27 cellular contexts compared by ENCODE assay signal in genomic region chr1:201890223-201890622, GRCh38. TPM values are rescaled to one million over a fixed set of nuclear protein-coding genes. Genes with fewer than 3 reads are reported as not detected.
DNase-seq lines count a peak whose midpoint lies in the region; ATAC-seq and TF ChIP-seq lines count a peak whose summit lies in the region.
"Had no signal": no experiment of that assay in that cellular context is flagged by ENCODE, and none has a peak within 500 bp of the region (broad histone marks: within the 10 kb centered on the region; RNA-seq: fewer than 3 reads in every experiment).

No MANE protein-coding gene starts in this region.

- peaks cover 15 to 19% of the 10 kb centered on the region in 2 experiments; a peak in 3 of 4 replicates for H3K4me1 ChIP-seq in SK-N-SH (ENCODE audit: control insufficient read depth in 1 of 2, insufficient read depth in 2 of 2, low read depth in 1 of 2, low read length in 1 of 2)
- H3K4me1 ChIP-seq in ascending aorta, result peaks cover 16 to 44% of the 10 kb centered on the region in 2 donors
- H3K4me1 ChIP-seq in stomach smooth muscle (ENCODE audit: control insufficient read depth, insufficient read depth, low read length), result peaks cover 59% of the 10 kb centered on the region
- H3K4me1 ChIP-seq in ovary (ENCODE audit: insufficient read depth), result peaks cover 16% of the 10 kb centered on the region
- H3K4me1 ChIP-seq: pancreas had no signal

- H3K9ac ChIP-seq in SK-N-SH (no peak overlapping the region), stomach smooth muscle (ENCODE audit: low read length in 2 of 2) (peak overlapping the region in 1 of 2 donors; percentile 13)

- CTCF ChIA-PET in SK-N-SH (lab: Yijun Ruan, JAX), result interaction anchor here (0.9 to 14.7 kb wide), 5 partner anchors 15 to 243 kb away, joined by 4 to 344 read pairs (median 9); no protein-coding TSS in a partner anchor

- H3K9me3 ChIP-seq in SK-N-SH, result no peaks in the 10 kb centered on the region
- H3K9me3 ChIP-seq in ascending aorta, result no peaks in the 10 kb centered on the region
- no peaks in the 10 kb centered on the region for H3K9me3 ChIP-seq in stomach smooth muscle (ENCODE audit: control insufficient read depth in 2 of 2, low read length in 2 of 2)
- H3K9me3 ChIP-seq in ovary, result no peaks in the 10 kb centered on the region
- H3K9me3 ChIP-seq: pancreas had no signal

- peaks cover 50% of the 10 kb centered on the region for H3K4me1 Mint-ChIP-seq in nephron progenitor cell

- intact Hi-C loops in ascending aorta (cut with DNase I), result no loop called here
- intact Hi-C loops in ovary (cut with DNase I), result loop anchor here in 3 of 4 donors (5.0 to 10.0 kb wide), 4 partner anchors 67 to 245 kb away; partner anchors contain the start of genes GPR37L1 (in 1 of the 3) and TIMM17A (in 1 of the 3)

- no peak for DNase-seq in SK-N-SH
- DNase-seq in ascending aorta (ENCODE audit: low spot score in 2 of 2), result no peak
- no peak for DNase-seq in nephron progenitor cell
- no peak for DNase-seq in ovary
- no peak for DNase-seq in DMS79 (lab: John Stamatoyannopoulos, UW)
- DNase-seq: 8988T; activated CD4-positive, alpha-beta memory T cell treated with anti-CD3 and anti-CD28 coated beads for 36 hours; activated CD4-positive, CD25-positive, alpha-beta regulatory T cell; amniotic stem cell; effector CD4-positive, alpha-beta T cell; erythroblast; foreskin melanocyte; KG1; NCI-H1694; NCI-H2171 treated with DMSO at 0.1 percent for 48 hours; NCI-H524 treated with DMSO at 0.1 percent for 48 hours; pancreas; stimulated activated CD4-positive, alpha-beta T cell treated with anti-CD3 and anti-CD28 coated beads, Interleukin-1b, Interleukin-23, amount 100 ng/mL, for 48 hours; T1000 had no signal

- no peak for TF ChIP-seq POLR2A in ovary (IDR thresholded peaks at IDR 0.05)

- TF ChIP-seq EP300 in SK-N-SH (IDR thresholded peaks at IDR 0.05; ENCODE audit: borderline replicate concordance in 1 of 2, low read depth in 1 of 2, low read length in 1 of 2) (no peak), ovary (IDR thresholded peaks at IDR 0.05) (no peak)

- ATAC-seq in SK-N-SH treated with all-trans-retinoic acid at 6 μM for 48 hours (no peak), HG03135 (IDR thresholded peaks at IDR 0.05; ENCODE audit: unreplicated experiment) (no peak)
- ATAC-seq: GM12878; pancreas; stimulated activated memory B cell treated with anti-CD40 and anti-IgM and Interleukin-4, amounts not matched to agents 10 μg/mL and 1 μg/mL and 100 μg/mL, for 72 hours had no signal

- H3K79me2 ChIP-seq in SK-N-SH (ENCODE audit: insufficient read depth), result no peaks in the 10 kb centered on the region

- H3K9me3 Mint-ChIP-seq in nephron progenitor cell, result no peaks in the 10 kb centered on the region
- H3K9me3 Mint-ChIP-seq: activated CD4-positive, alpha-beta memory T cell treated with anti-CD3 and anti-CD28 coated beads for 36 hours; central memory CD8-positive, alpha-beta T cell; stimulated activated memory B cell treated with anti-CD40 and anti-IgM and Interleukin-4, amounts not matched to agents 10 μg/mL and 1 μg/mL and 100 μg/mL, for 72 hours had no signal

- peak overlapping the region; percentile 25 for H3K4me3 Mint-ChIP-seq in nephron progenitor cell
- H3K4me3 Mint-ChIP-seq: stimulated activated memory B cell treated with anti-CD40 and anti-IgM and Interleukin-4, amounts not matched to agents 10 μg/mL and 1 μg/mL and 100 μg/mL, for 72 hours had no signal

- H3K4me2 ChIP-seq in SK-N-SH, result peak overlapping the region; percentile 92; the same call in 1 of the 2 replicates

- no peak overlapping the region for H2AFZ ChIP-seq in SK-N-SH (ENCODE audit: low read depth)

- no peak for TF ChIP-seq RAD21 in SK-N-SH (IDR thresholded peaks at IDR 0.05; ENCODE audit: low read length)

- H3K36me3 Mint-ChIP-seq in nephron progenitor cell (ENCODE audit: low read depth), result no peaks in the 10 kb centered on the region
- H3K36me3 Mint-ChIP-seq: activated CD4-positive, alpha-beta memory T cell treated with anti-CD3 and anti-CD28 coated beads for 36 hours; stimulated activated memory B cell treated with anti-CD40 and anti-IgM and Interleukin-4, amounts not matched to agents 10 μg/mL and 1 μg/mL and 100 μg/mL, for 72 hours had no signal

- no peaks in the 10 kb centered on the region for H4K20me1 ChIP-seq in SK-N-SH (ENCODE audit: insufficient read depth)

- H3K27me3 Mint-ChIP-seq in nephron progenitor cell (ENCODE audit: low read depth, poor library complexity), result peaks cover 20% of the 10 kb centered on the region

- peaks cover 5% of the 10 kb centered on the region for H3F3A ChIP-seq in SK-N-SH (replicated peaks; ENCODE audit: insufficient read depth)

- no peak overlapping the region for H3K27ac Mint-ChIP-seq in nephron progenitor cell
- H3K27ac Mint-ChIP-seq: activated CD4-positive, alpha-beta memory T cell treated with anti-CD3 and anti-CD28 coated beads for 36 hours; stimulated activated memory B cell treated with anti-CD40 and anti-IgM and Interleukin-4, amounts not matched to agents 10 μg/mL and 1 μg/mL and 100 μg/mL, for 72 hours had no signal

- WGBS in SK-N-SH (ENCODE audit: low lambda C conversion rate), result 90% methylated on average over 5 of the region's 7 CpGs
- WGBS in ovary, 3 donors, result 90 to 93% (median 91%) methylated on average over 7 of the region's 7 CpGs

- no peaks in the 10 kb centered on the region for H3K9me2 ChIP-seq in SK-N-SH

- no peaks in the 10 kb centered on the region for H3K27me3 ChIP-seq in SK-N-SH (ENCODE audit: insufficient read depth)
- H3K27me3 ChIP-seq in ascending aorta, result no peaks in the 10 kb centered on the region
- H3K27me3 ChIP-seq in stomach smooth muscle (ENCODE audit: control insufficient read depth in 1 of 2, insufficient read depth in 2 of 2, low read length in 2 of 2), result no peaks in the 10 kb centered on the region
- H3K27me3 ChIP-seq in ovary, result no peaks in the 10 kb centered on the region
- H3K27me3 ChIP-seq: pancreas had no signal

- POLR2A ChIA-PET in SK-N-SH (lab: Yijun Ruan, JAX), result no interaction called here

- TF ChIP-seq CTCF in SK-N-SH (IDR thresholded peaks at IDR 0.05) (no peak), ascending aorta (IDR thresholded peaks at IDR 0.05) (no peak), nephron progenitor cell (IDR thresholded peaks at IDR 0.05) (no peak), ovary (IDR thresholded peaks at IDR 0.05) (no peak)

- H3K36me3 ChIP-seq in SK-N-SH (replicated peaks in 1 of 2; ENCODE audit: control insufficient read depth in 1 of 2, insufficient read depth in 2 of 2, low read length in 1 of 2) (peaks cover 0 to 2% of the 10 kb centered on the region in 2 experiments), ascending aorta (no peaks in the 10 kb centered on the region), stomach smooth muscle (ENCODE audit: control insufficient read depth in 2 of 2, insufficient read depth in 2 of 2, low read length in 2 of 2) (no peaks in the 10 kb centered on the region), ovary (no peaks in the 10 kb centered on the region)
- H3K36me3 ChIP-seq: pancreas had no signal

- no peak overlapping the region for H3K4me3 ChIP-seq in SK-N-SH (ENCODE audit: low read depth in 2 of 2, low read length in 1 of 2)
- H3K4me3 ChIP-seq in ascending aorta, result peak overlapping the region in 1 of 2 donors; percentile 81
- no peak overlapping the region for H3K4me3 ChIP-seq in stomach smooth muscle (ENCODE audit: low read length in 2 of 2)
- no peak overlapping the region for H3K4me3 ChIP-seq in ovary
- H3K4me3 ChIP-seq: GM12878, pancreas had no signal

- H3K27ac ChIP-seq in SK-N-SH (ENCODE audit: low read depth in 2 of 2, low read length in 1 of 2), result no peak overlapping the region
- H3K27ac ChIP-seq in ascending aorta, result peak overlapping the region; percentile 87 to 94
- peak overlapping the region; percentile 53 for H3K27ac ChIP-seq in stomach smooth muscle (ENCODE audit: low read length)
- H3K27ac ChIP-seq in ovary, result no peak overlapping the region
- H3K27ac ChIP-seq: pancreas had no signal

TF ChIP-seq in SK-N-SH, 30 proteins besides CTCF, POLR2A, EP300 and RAD21 (continues in another document):
- TF ChIP-seq MAX (IDR thresholded peaks at IDR 0.05; ENCODE audit: low read depth) (no peak), CHD2 (IDR thresholded peaks at IDR 0.05; ENCODE audit: low read length, partially characterized antibody) (no peak), USF2 (IDR thresholded peaks at IDR 0.05; ENCODE audit: borderline replicate concordance, low read depth, low read length) (no peak)

TF ChIP-seq in SK-N-SH treated with all-trans-retinoic acid at 6 μM for 48 hours, 23 proteins besides CTCF, POLR2A, EP300 and RAD21 (continues in another document):
- TF ChIP-seq TCF4 (CRISPR knock-in tag; IDR thresholded peaks at IDR 0.05; ENCODE audit: borderline replicate concordance) (no peak), ZFP30 (CRISPR knock-in tag; IDR thresholded peaks at IDR 0.05) (no peak), RARB (CRISPR knock-in tag; IDR thresholded peaks at IDR 0.05) (no peak), ARNTL (CRISPR knock-in tag; IDR thresholded peaks at IDR 0.05; ENCODE audit: borderline replicate concordance, low read depth) (no peak), SNAI2 (CRISPR knock-in tag; IDR thresholded peaks at IDR 0.05) (no peak), GLIS3 (CRISPR knock-in tag; IDR thresholded peaks at IDR 0.05) (no peak), TOX (CRISPR knock-in tag; IDR thresholded peaks at IDR 0.05; ENCODE audit: borderline replicate concordance) (no peak), POU6F1 (CRISPR knock-in tag; IDR thresholded peaks at IDR 0.05; ENCODE audit: borderline replicate concordance, low read depth) (no peak)

RNA-seq across cellular contexts. Expression of gene SHISA4, which starts 1.5 kb away (rescaled TPM):
- 42.1 and 50.5 TPM in 2 replicates for polyA plus RNA-seq in SK-N-SH (2012; rRNA removed)
- 23.2 and 33.5 TPM in 2 replicates for polyA plus RNA-seq in SK-N-SH (2012; cell fraction: cytosol; rRNA removed)
- polyA plus RNA-seq in SK-N-SH (2012; cell fraction: nucleus; rRNA removed), result 35.0 and 43.6 TPM in 2 replicates
- 62.5 TPM for total RNA-seq in ascending aorta
- total RNA-seq in ovary, result 10 to 100 TPM; 16.8 to 37.9 (median 26.4) TPM
- 10 to 100 TPM; 11.3 to 29.9 TPM for polyA plus RNA-seq in ovary
- total RNA-seq: GM12878 had no signal

RNA-seq across cellular contexts. Expression of gene LMOD1, which starts 56.1 kb away (rescaled TPM):
- polyA plus RNA-seq in SK-N-SH (2012; rRNA removed) (2.7 and 4.9 TPM in 2 replicates), ovary (100 to 1,000 TPM in 1 of 2 donors, 10 to 100 TPM in 1; 94.6 to 255 TPM)
- 2.5 and 2.8 TPM in 2 replicates for polyA plus RNA-seq in SK-N-SH (2012; cell fraction: cytosol; rRNA removed)
- polyA plus RNA-seq in SK-N-SH (2012; cell fraction: nucleus; rRNA removed), result 7.2 and 8.2 TPM in 2 replicates
- total RNA-seq in ascending aorta (316 TPM), ovary (100 to 1,000 TPM in 2 of 7 donors, 10 to 100 TPM in 5; 25.6 to 155 (median 67.2) TPM)
- total RNA-seq: activated CD4-positive, alpha-beta memory T cell treated with anti-CD3 and anti-CD28 coated beads for 36 hours; HT1080; lung microvascular endothelial cell had no signal
- polyA plus RNA-seq: GM12878 had no signal

Comparison
In these comparisons a context has a peak if more than half of its experiments do, and no peak if none do; other contexts are left out.
1. H3K27ac ChIP-seq: peak in ascending aorta (2 of 2) and stomach smooth muscle (single experiment); none in SK-N-SH (0 of 2) and ovary (0 of 2).